ENCODE assay signal across 1 cellular context in the genomic region with DNA sequence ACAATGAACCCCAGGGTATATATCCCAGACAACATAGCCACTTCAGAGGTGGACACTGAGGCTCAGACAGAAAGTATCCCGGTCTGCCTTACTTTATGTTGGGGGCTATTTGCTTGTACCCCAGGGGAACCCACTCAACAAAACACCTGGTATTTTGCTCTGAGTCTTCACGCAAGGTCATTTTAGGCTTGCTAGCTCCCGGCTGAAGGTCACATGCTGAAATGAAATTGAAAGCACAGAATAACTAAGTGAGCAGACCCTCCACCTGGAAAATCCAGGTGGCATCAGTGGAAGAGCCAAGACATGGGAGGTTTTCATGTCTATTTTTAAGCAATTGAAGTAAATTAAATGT.
TF ChIP-seq lines count a peak whose summit lies in the region.

No MANE protein-coding gene starts in this region.

TF ChIP-seq in SK-N-SH treated with all-trans-retinoic acid at 6 μM for 48 hours, 23 proteins besides CTCF, POLR2A, EP300 and RAD21:
- TF ChIP-seq ZNF8 (CRISPR knock-in tag; IDR thresholded peaks at IDR 0.05) = no peak
- no peak for TF ChIP-seq CSDC2 (CRISPR knock-in tag; IDR thresholded peaks at IDR 0.05)
- no peak for TF ChIP-seq SNAI2 (CRISPR knock-in tag; IDR thresholded peaks at IDR 0.05)
- TF ChIP-seq ISL1 (CRISPR knock-in tag; IDR thresholded peaks at IDR 0.05) = no peak
- TF ChIP-seq TCF4 (CRISPR knock-in tag; IDR thresholded peaks at IDR 0.05; ENCODE audit: borderline replicate concordance) = no peak
- TF ChIP-seq GLIS3 (CRISPR knock-in tag; IDR thresholded peaks at IDR 0.05) = no peak
- TF ChIP-seq ZFP3 (CRISPR knock-in tag; IDR thresholded peaks at IDR 0.05) = no peak
- TF ChIP-seq ARNTL (CRISPR knock-in tag; IDR thresholded peaks at IDR 0.05; ENCODE audit: borderline replicate concordance, low read depth) = no peak
- TF ChIP-seq, protein P1, sequence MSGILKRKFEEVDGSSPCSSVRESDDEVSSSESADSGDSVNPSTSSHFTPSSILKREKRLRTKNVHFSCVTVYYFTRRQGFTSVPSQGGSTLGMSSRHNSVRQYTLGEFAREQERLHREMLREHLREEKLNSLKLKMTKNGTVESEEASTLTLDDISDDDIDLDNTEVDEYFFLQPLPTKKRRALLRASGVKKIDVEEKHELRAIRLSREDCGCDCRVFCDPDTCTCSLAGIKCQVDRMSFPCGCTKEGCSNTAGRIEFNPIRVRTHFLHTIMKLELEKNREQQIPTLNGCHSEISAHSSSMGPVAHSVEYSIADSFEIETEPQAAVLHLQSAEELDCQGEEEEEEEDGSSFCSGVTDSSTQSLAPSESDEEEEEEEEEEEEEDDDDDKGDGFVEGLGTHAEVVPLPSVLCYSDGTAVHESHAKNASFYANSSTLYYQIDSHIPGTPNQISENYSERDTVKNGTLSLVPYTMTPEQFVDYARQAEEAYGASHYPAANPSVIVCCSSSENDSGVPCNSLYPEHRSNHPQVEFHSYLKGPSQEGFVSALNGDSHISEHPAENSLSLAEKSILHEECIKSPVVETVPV (CRISPR knock-in tag; IDR thresholded peaks at IDR 0.05) = no peak
- TF ChIP-seq ESRRG (CRISPR knock-in tag; IDR thresholded peaks at IDR 0.05) = no peak
- no peak for TF ChIP-seq ZC3H10 (CRISPR knock-in tag; IDR thresholded peaks at IDR 0.05)
- TF ChIP-seq, protein P2, sequence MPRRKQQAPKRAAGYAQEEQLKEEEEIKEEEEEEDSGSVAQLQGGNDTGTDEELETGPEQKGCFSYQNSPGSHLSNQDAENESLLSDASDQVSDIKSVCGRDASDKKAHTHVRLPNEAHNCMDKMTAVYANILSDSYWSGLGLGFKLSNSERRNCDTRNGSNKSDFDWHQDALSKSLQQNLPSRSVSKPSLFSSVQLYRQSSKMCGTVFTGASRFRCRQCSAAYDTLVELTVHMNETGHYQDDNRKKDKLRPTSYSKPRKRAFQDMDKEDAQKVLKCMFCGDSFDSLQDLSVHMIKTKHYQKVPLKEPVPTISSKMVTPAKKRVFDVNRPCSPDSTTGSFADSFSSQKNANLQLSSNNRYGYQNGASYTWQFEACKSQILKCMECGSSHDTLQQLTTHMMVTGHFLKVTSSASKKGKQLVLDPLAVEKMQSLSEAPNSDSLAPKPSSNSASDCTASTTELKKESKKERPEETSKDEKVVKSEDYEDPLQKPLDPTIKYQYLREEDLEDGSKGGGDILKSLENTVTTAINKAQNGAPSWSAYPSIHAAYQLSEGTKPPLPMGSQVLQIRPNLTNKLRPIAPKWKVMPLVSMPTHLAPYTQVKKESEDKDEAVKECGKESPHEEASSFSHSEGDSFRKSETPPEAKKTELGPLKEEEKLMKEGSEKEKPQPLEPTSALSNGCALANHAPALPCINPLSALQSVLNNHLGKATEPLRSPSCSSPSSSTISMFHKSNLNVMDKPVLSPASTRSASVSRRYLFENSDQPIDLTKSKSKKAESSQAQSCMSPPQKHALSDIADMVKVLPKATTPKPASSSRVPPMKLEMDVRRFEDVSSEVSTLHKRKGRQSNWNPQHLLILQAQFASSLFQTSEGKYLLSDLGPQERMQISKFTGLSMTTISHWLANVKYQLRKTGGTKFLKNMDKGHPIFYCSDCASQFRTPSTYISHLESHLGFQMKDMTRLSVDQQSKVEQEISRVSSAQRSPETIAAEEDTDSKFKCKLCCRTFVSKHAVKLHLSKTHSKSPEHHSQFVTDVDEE (CRISPR knock-in tag; IDR thresholded peaks at IDR 0.05) = no peak
